In genomic region chr4:66465111-66465510, GRCh38 we compare ENCODE assay signal across 29 cellular contexts.
DNase-seq lines count a peak whose midpoint lies in the region; ATAC-seq and TF ChIP-seq lines count a peak whose summit lies in the region.
"Had no signal": no experiment of that assay in that cellular context is flagged by ENCODE, and none has a peak within 500 bp of the region (broad histone marks: within the 10 kb centered on the region; RNA-seq: fewer than 3 reads in every experiment).

No MANE protein-coding gene starts in this region.

- H3K4me3 ChIP-seq in PC-3 (ENCODE audit: low read length) (no peak overlapping the region), cardiac fibroblast (replicated peaks in 1 of 2; ENCODE audit: low read depth in 2 of 2, low read length in 2 of 2) (no peak overlapping the region), osteoblast (ENCODE audit: insufficient read depth, low read length) (no peak overlapping the region)
- H3K4me3 ChIP-seq: BLaER1, GM23248, K562, transverse colon had no signal

- H3K79me2 ChIP-seq in PC-3 (ENCODE audit: low read length) (no peaks in the 10 kb centered on the region), osteoblast (ENCODE audit: insufficient read depth, low read length) (no peaks in the 10 kb centered on the region)
- H3K79me2 ChIP-seq: parathyroid adenoma had no signal

- CTCF ChIA-PET in PC-3 (lab: Charles Lee), result no interaction called here

- H3K27me3 ChIP-seq in PC-3 (ENCODE audit: low read length) (no peaks in the 10 kb centered on the region), osteoblast (ENCODE audit: insufficient read depth, low read length) (no peaks in the 10 kb centered on the region)
- H3K27me3 ChIP-seq: BLaER1, brain microvascular endothelial cell, transverse colon had no signal

- no peaks in the 10 kb centered on the region for H3K9me2 ChIP-seq in PC-3 (replicated peaks; ENCODE audit: low read length)

- H3K9ac ChIP-seq in PC-3 (ENCODE audit: low read length), result no peak overlapping the region
- H3K9ac ChIP-seq: BLaER1, GM23248, parathyroid adenoma had no signal

- 0 out of 2 replicates have a peak, but pooled peaks cover 7% of the 10 kb centered on the region for H3K4me1 ChIP-seq in PC-3 (ENCODE audit: insufficient read depth, low read length)
- H3K4me1 ChIP-seq in osteoblast (ENCODE audit: insufficient read depth, low read length), result no peaks in the 10 kb centered on the region
- H3K4me1 ChIP-seq: BLaER1, parathyroid adenoma, transverse colon had no signal

- TF ChIP-seq CTCF in PC-3 (conservative IDR thresholded peaks at IDR 0.05; ENCODE audit: low read depth, low read length) (no peak), cardiac fibroblast (IDR thresholded peaks at IDR 0.05; ENCODE audit: low read depth, low read length) (no peak), osteoblast (IDR thresholded peaks at IDR 0.05; ENCODE audit: extremely low read depth, low read depth, low read length) (no peak)

- DNase-seq in GM03348 (ENCODE audit: low spot score) (peak; percentile 2), PC-3 (peak; percentile 50), cardiac fibroblast (ENCODE audit: low read depth in 2 of 2) (peak; percentile 8 to 59), osteoblast (ENCODE audit: insufficient read length, low spot score, missing footprints) (peak; percentile 70), NCI-H345 (lab: John Stamatoyannopoulos, UW) (no peak), NCI-H69 (lab: John Stamatoyannopoulos, UW) (no peak), Right ventricle myocardium inferior (ENCODE audit: missing footprints) (no peak)
- DNase-seq: activated CD4-positive, alpha-beta T cell treated with anti-CD3 and anti-CD28 coated beads for 48 hours; activated CD8-positive, alpha-beta memory T cell treated with anti-CD3 and anti-CD28 coated beads for 24 hours; activated effector memory CD4-positive, alpha-beta T cell treated with anti-CD3 and anti-CD28 coated beads, Interleukin-2, amount 50 U/mL, for 16 hours; brain microvascular endothelial cell; effector CD4-positive, alpha-beta T cell; foreskin melanocyte; GM23248; left cardiac atrium; MM.1S; NCI-H1417; NCI-H2081 treated with DMSO at 0.1 percent for 48 hours; NCI-H446 treated with DMSO at 0.1 percent for 48 hours; right cardiac atrium; Right ventricle myocardium superior; stimulated activated CD4-positive, alpha-beta T cell treated with anti-CD3 and anti-CD28 coated beads, Interleukin-2, amount 100 ng/mL, for 48 hours; transverse colon had no signal

- BruUV-seq in PC-3 (replicated peaks; lab: Mats Ljungman, UMichigan), result no TSS peak

- POLR2A ChIA-PET in PC-3 (lab: Charles Lee; ENCODE audit: unreplicated experiment), result no interaction called here

- no peak overlapping the region for H2AFZ ChIP-seq in PC-3 (ENCODE audit: low read length)
- H2AFZ ChIP-seq in osteoblast (ENCODE audit: low read length), result no peak overlapping the region
- H2AFZ ChIP-seq: GM23248, parathyroid adenoma had no signal

- peak; percentile 87 for ATAC-seq in PC-3
- no peak for ATAC-seq in GM21528 (IDR thresholded peaks at IDR 0.05; ENCODE audit: low FRiP score, unreplicated experiment)
- ATAC-seq in Right ventricle myocardium inferior, result no peak
- ATAC-seq: K562, left cardiac atrium, right cardiac atrium had no signal

- intact Hi-C loops in PC-3 (cut with micrococcal nuclease) (no loop called here), Right ventricle myocardium inferior (cut with DNase I) (no loop called here)

- H3K36me3 ChIP-seq in PC-3 (ENCODE audit: low read depth, low read length), result no peaks in the 10 kb centered on the region
- H3K36me3 ChIP-seq in osteoblast (ENCODE audit: insufficient read depth, low read length), result no peaks in the 10 kb centered on the region
- H3K36me3 ChIP-seq: BLaER1, brain microvascular endothelial cell, transverse colon had no signal

- H3K27ac ChIP-seq in PC-3 (ENCODE audit: low read length), result no peak overlapping the region
- H3K27ac ChIP-seq in osteoblast (ENCODE audit: low read depth, low read length), result no peak overlapping the region
- H3K27ac ChIP-seq: BLaER1, brain microvascular endothelial cell, epithelial cell of prostate, GM23248, parathyroid adenoma, transverse colon, VCaP had no signal

- H3K4me2 ChIP-seq in PC-3 (ENCODE audit: low read length), result no peak overlapping the region
- H3K4me2 ChIP-seq in osteoblast (ENCODE audit: insufficient read depth, low read length), result no peak overlapping the region
- H3K4me2 ChIP-seq: BLaER1 had no signal

- H3K9me3 ChIP-seq in PC-3 (ENCODE audit: low read length), result no peaks in the 10 kb centered on the region
- H3K9me3 ChIP-seq in osteoblast (ENCODE audit: low read depth, low read length), result no peaks in the 10 kb centered on the region
- H3K9me3 ChIP-seq: BLaER1, transverse colon had no signal

- H3F3A ChIP-seq in PC-3 (ENCODE audit: low read length, unreplicated experiment), result no peaks in the 10 kb centered on the region

- H4K20me1 ChIP-seq in PC-3 (ENCODE audit: low read length) (no peaks in the 10 kb centered on the region), osteoblast (ENCODE audit: insufficient read depth, low read length) (no peaks in the 10 kb centered on the region)
- H4K20me1 ChIP-seq: BLaER1 had no signal

Comparison
In these comparisons a context has a peak if more than half of its experiments do, and no peak if none do; other contexts are left out.
1. DNase-seq: peak in GM03348 (single experiment), PC-3 (single experiment), cardiac fibroblast (2 of 2) and osteoblast (single experiment); none in NCI-H345 (single experiment), NCI-H69 (single experiment) and Right ventricle myocardium inferior (single experiment).